9 cellular contexts compared by ENCODE assay signal in the genomic region with DNA sequence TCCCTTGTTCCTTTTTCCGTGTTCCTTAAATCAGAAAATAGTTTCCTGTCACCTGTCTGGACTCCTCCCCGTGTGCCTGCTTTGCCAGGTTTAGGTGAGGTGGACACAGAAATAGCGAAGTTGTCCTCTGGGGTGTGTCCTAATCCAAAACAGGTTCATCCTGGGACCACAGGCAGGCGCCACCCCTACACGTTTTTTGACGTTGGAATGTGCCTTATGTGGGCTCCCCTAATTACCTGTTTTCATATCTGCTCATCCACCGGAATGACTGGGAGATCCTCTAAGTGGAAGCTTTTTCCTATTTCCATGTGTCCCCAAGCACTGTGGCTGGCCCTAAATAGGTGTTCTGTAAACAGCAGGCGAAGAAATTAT. TPM values are rescaled to one million over a fixed set of nuclear protein-coding genes. Genes with fewer than 3 reads are reported as not detected.
DNase-seq lines count a peak whose midpoint lies in the region; ATAC-seq and TF ChIP-seq lines count a peak whose summit lies in the region.
"Had no signal": no experiment of that assay in that cellular context is flagged by ENCODE, and none has a peak within 500 bp of the region (broad histone marks: within the 10 kb centered on the region; RNA-seq: fewer than 3 reads in every experiment).

No MANE protein-coding gene starts in this region.

- H3K36me3 Mint-ChIP-seq in stimulated activated naive B cell treated with anti-CD40 and anti-IgM and Interleukin-4, amounts not matched to agents 10 μg/mL and 1 μg/mL and 100 μg/mL, for 72 hours: peaks cover 2 to 3% of the 10 kb centered on the region in 2 donors

- POLR2A ChIA-PET in SK-N-SH (lab: Yijun Ruan, JAX): interaction anchor here (0.7 to 1.3 kb wide), 2 partner anchors 36 to 56 kb away, joined by 4 to 6 read pairs; a partner anchor contains a TSS

- H2AFZ ChIP-seq in SK-N-SH (ENCODE audit: low read depth): peak overlapping the region; percentile 74; the same call in 1 of the 2 replicates

- H3K9me3 Mint-ChIP-seq in stimulated activated naive B cell treated with anti-CD40 and anti-IgM and Interleukin-4, amounts not matched to agents 10 μg/mL and 1 μg/mL and 100 μg/mL, for 72 hours: peaks cover 1 to 4% of the 10 kb centered on the region in 2 donors

- TF ChIP-seq EP300 in SK-N-SH (IDR thresholded peaks at IDR 0.05; ENCODE audit: borderline replicate concordance in 1 of 2, low read depth in 1 of 2, low read length in 1 of 2): no peak

- H3K9me2 ChIP-seq in SK-N-SH: no peaks in the 10 kb centered on the region

- no peaks in the 10 kb centered on the region for H3K36me3 ChIP-seq in SK-N-SH (replicated peaks in 1 of 2; ENCODE audit: control insufficient read depth in 1 of 2, insufficient read depth in 2 of 2, low read length in 1 of 2)
- no peaks in the 10 kb centered on the region for H3K36me3 ChIP-seq in Peyer's patch

- H3K4me1 ChIP-seq in SK-N-SH (ENCODE audit: control insufficient read depth in 1 of 2, insufficient read depth in 2 of 2, low read depth in 1 of 2, low read length in 1 of 2): peaks cover 0 to 2% of the 10 kb centered on the region in 2 experiments; a peak in 2 of 4 replicates
- H3K4me1 ChIP-seq in Peyer's patch: peaks cover 0 to 19% (median 4%) of the 10 kb centered on the region in 4 donors

- CTCF ChIA-PET in SK-N-SH (lab: Yijun Ruan, JAX): interaction anchor here (0.6 to 3.8 kb wide), 12 partner anchors 17 to 234 kb away, joined by 3 to 24 read pairs (median 4); a partner anchor contains a TSS

- no peak overlapping the region for H3K27ac Mint-ChIP-seq in stimulated activated naive B cell treated with anti-CD40 and anti-IgM and Interleukin-4, amounts not matched to agents 10 μg/mL and 1 μg/mL and 100 μg/mL, for 72 hours

- H3K4me1 Mint-ChIP-seq in stimulated activated naive B cell treated with anti-CD40 and anti-IgM and Interleukin-4, amounts not matched to agents 10 μg/mL and 1 μg/mL and 100 μg/mL, for 72 hours: peaks cover 5 to 21% of the 10 kb centered on the region in 2 donors

- H3K4me3 ChIP-seq in SK-N-SH (ENCODE audit: low read depth in 2 of 2, low read length in 1 of 2) (peak overlapping the region; percentile 61 to 67), Peyer's patch (peak overlapping the region; percentile 54 to 59 (median 57)), fibroblast of mammary gland (ENCODE audit: control insufficient read depth, low read depth, low read length) (peak overlapping the region; percentile 1)

- TF ChIP-seq CTCF in SK-N-SH (IDR thresholded peaks at IDR 0.05): no peak
- TF ChIP-seq CTCF in Peyer's patch (IDR thresholded peaks at IDR 0.05): no peak
- TF ChIP-seq CTCF in fibroblast of mammary gland (conservative IDR thresholded peaks at IDR 0.05; ENCODE audit: control insufficient read depth, insufficient read depth, low read depth, low read length): no peak

- H4K20me1 ChIP-seq in SK-N-SH (ENCODE audit: insufficient read depth): no peaks in the 10 kb centered on the region

- H3K27ac ChIP-seq in SK-N-SH (ENCODE audit: low read depth in 2 of 2, low read length in 1 of 2) (no peak overlapping the region), Peyer's patch (no peak overlapping the region)

- no peaks in the 10 kb centered on the region; the same call in 1 of the 2 replicates for H3K27me3 ChIP-seq in SK-N-SH (ENCODE audit: insufficient read depth)
- no peaks in the 10 kb centered on the region for H3K27me3 ChIP-seq in Peyer's patch

- peaks cover 69 to 72% of the 10 kb centered on the region in 2 donors for H3K27me3 Mint-ChIP-seq in stimulated activated naive B cell treated with anti-CD40 and anti-IgM and Interleukin-4, amounts not matched to agents 10 μg/mL and 1 μg/mL and 100 μg/mL, for 72 hours

- H3F3A ChIP-seq in SK-N-SH (replicated peaks; ENCODE audit: insufficient read depth): peaks cover 6% of the 10 kb centered on the region

- no peak for TF ChIP-seq POLR2A in Peyer's patch (IDR thresholded peaks at IDR 0.05)

- WGBS in SK-N-SH (ENCODE audit: low lambda C conversion rate): 34% methylated on average over 8 of the region's 8 CpGs

- no peaks in the 10 kb centered on the region for H3K9me3 ChIP-seq in SK-N-SH
- no peaks in the 10 kb centered on the region for H3K9me3 ChIP-seq in Peyer's patch

- no peak for ATAC-seq in SK-N-SH treated with all-trans-retinoic acid at 6 μM for 48 hours
- peak; percentile 1 to 6 for ATAC-seq in stimulated activated naive B cell treated with anti-CD40 and anti-IgM and Interleukin-4, amounts not matched to agents 10 μg/mL and 1 μg/mL and 100 μg/mL, for 72 hours (replicated peaks)

- peak overlapping the region; percentile 84 to 86 for H3K4me3 Mint-ChIP-seq in stimulated activated naive B cell treated with anti-CD40 and anti-IgM and Interleukin-4, amounts not matched to agents 10 μg/mL and 1 μg/mL and 100 μg/mL, for 72 hours

- TF ChIP-seq RAD21 in SK-N-SH (IDR thresholded peaks at IDR 0.05; ENCODE audit: low read length): no peak

- no peaks in the 10 kb centered on the region for H3K79me2 ChIP-seq in SK-N-SH (ENCODE audit: insufficient read depth)

- H3K9ac ChIP-seq in SK-N-SH: no peak overlapping the region

- DNase-seq in SK-N-SH: no peak
- DNase-seq in Peyer's patch: no peak
- DNase-seq in fibroblast of mammary gland (ENCODE audit: low read depth): no peak
- no peak for DNase-seq in stimulated activated naive B cell treated with anti-CD40 and anti-IgM and Interleukin-4, amounts not matched to agents 10 μg/mL and 1 μg/mL and 100 μg/mL, for 72 hours
- DNase-seq in hepatic stellate cell (ENCODE audit: low spot score): no peak
- no peak for DNase-seq in ecto neural progenitor cell (ENCODE audit: low spot score)
- DNase-seq in T-helper 9 cell: no peak
- DNase-seq: HCEC 1CT had no signal

- H3K4me2 ChIP-seq in SK-N-SH: peak overlapping the region; percentile 89

TF ChIP-seq in SK-N-SH, 30 proteins besides CTCF, POLR2A, EP300 and RAD21 (continues in another document):
- TF ChIP-seq FOSL2 (IDR thresholded peaks at IDR 0.05; ENCODE audit: borderline replicate concordance, low read depth) (no peak), YY1 (IDR thresholded peaks at IDR 0.05; ENCODE audit: low read depth) (no peak), RXRA (IDR thresholded peaks at IDR 0.05; ENCODE audit: borderline replicate concordance, low read depth) (no peak), CHD2 (IDR thresholded peaks at IDR 0.05; ENCODE audit: low read length, partially characterized antibody) (no peak), ELF1 (IDR thresholded peaks at IDR 0.05) (no peak), NFIC (IDR thresholded peaks at IDR 0.05; ENCODE audit: borderline replicate concordance) (no peak), GABPA (IDR thresholded peaks at IDR 0.05; ENCODE audit: low read depth) (no peak), SIN3A (IDR thresholded peaks at IDR 0.05; ENCODE audit: borderline replicate concordance, low read depth, low read length) (no peak), MEF2A (IDR thresholded peaks at IDR 0.05; ENCODE audit: borderline replicate concordance, low read depth) (no peak), EZH2phosphoT487 (IDR thresholded peaks at IDR 0.05; ENCODE audit: borderline replicate concordance, low read depth) (no peak)
- TF ChIP-seq, protein P1, sequence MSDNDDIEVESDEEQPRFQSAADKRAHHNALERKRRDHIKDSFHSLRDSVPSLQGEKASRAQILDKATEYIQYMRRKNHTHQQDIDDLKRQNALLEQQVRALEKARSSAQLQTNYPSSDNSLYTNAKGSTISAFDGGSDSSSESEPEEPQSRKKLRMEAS (IDR thresholded peaks at IDR 0.05; ENCODE audit: low read depth): no peak

TF ChIP-seq in SK-N-SH treated with all-trans-retinoic acid at 6 μM for 48 hours, 23 proteins besides CTCF, POLR2A, EP300 and RAD21 (continues in another document):
- TF ChIP-seq TOX (CRISPR knock-in tag; IDR thresholded peaks at IDR 0.05; ENCODE audit: borderline replicate concordance) (no peak), ESRRG (CRISPR knock-in tag; IDR thresholded peaks at IDR 0.05) (no peak), ZNF8 (CRISPR knock-in tag; IDR thresholded peaks at IDR 0.05) (no peak), ZFP3 (CRISPR knock-in tag; IDR thresholded peaks at IDR 0.05) (no peak)
- TF ChIP-seq, protein P2, sequence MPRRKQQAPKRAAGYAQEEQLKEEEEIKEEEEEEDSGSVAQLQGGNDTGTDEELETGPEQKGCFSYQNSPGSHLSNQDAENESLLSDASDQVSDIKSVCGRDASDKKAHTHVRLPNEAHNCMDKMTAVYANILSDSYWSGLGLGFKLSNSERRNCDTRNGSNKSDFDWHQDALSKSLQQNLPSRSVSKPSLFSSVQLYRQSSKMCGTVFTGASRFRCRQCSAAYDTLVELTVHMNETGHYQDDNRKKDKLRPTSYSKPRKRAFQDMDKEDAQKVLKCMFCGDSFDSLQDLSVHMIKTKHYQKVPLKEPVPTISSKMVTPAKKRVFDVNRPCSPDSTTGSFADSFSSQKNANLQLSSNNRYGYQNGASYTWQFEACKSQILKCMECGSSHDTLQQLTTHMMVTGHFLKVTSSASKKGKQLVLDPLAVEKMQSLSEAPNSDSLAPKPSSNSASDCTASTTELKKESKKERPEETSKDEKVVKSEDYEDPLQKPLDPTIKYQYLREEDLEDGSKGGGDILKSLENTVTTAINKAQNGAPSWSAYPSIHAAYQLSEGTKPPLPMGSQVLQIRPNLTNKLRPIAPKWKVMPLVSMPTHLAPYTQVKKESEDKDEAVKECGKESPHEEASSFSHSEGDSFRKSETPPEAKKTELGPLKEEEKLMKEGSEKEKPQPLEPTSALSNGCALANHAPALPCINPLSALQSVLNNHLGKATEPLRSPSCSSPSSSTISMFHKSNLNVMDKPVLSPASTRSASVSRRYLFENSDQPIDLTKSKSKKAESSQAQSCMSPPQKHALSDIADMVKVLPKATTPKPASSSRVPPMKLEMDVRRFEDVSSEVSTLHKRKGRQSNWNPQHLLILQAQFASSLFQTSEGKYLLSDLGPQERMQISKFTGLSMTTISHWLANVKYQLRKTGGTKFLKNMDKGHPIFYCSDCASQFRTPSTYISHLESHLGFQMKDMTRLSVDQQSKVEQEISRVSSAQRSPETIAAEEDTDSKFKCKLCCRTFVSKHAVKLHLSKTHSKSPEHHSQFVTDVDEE (CRISPR knock-in tag; IDR thresholded peaks at IDR 0.05): no peak

RNA-seq across cellular contexts. Expression of a gene that starts 49.0 kb away (rescaled TPM):
- polyA plus RNA-seq in SK-N-SH (2012; rRNA removed): 0.20 and 0.23 TPM in 2 replicates
- 0.38 and 0.40 TPM in 2 replicates for polyA plus RNA-seq in SK-N-SH (2012; cell fraction: cytosol; rRNA removed)
- 0.08 and 0.14 TPM in 2 replicates for polyA plus RNA-seq in SK-N-SH (2012; cell fraction: nucleus; rRNA removed)
- 10 to 100 TPM in 1 of 4 donors, 1 to 10 TPM in 3; 1.9 to 10.7 (median 2.2) TPM for total RNA-seq in Peyer's patch

RNA-seq across cellular contexts. Expression of a gene that starts 55.7 kb away (rescaled TPM):
- 28.1 and 32.2 TPM in 2 replicates for polyA plus RNA-seq in SK-N-SH (2012; rRNA removed)
- polyA plus RNA-seq in SK-N-SH (2012; cell fraction: cytosol; rRNA removed): 29.6 and 32.9 TPM in 2 replicates
- 62.1 and 95.1 TPM in 2 replicates for polyA plus RNA-seq in SK-N-SH (2012; cell fraction: nucleus; rRNA removed)
- total RNA-seq in Peyer's patch: 100 to 1,000 TPM; 155 to 539 (median 174) TPM

Comparison
In these comparisons a context has a peak if more than half of its experiments do, and no peak if none do; other contexts are left out.
1. H3K4me3 ChIP-seq: peak in every context shown above with its lines; median percentile 64 in SK-N-SH; 57 in Peyer's patch; 1 in fibroblast of mammary gland.